ENCODE assay signal across 11 cellular contexts in genomic region chr11:116192509-116193206, GRCh38.
DNase-seq lines count a peak whose midpoint lies in the region; ATAC-seq and TF ChIP-seq lines count a peak whose summit lies in the region.
"Had no signal": no experiment of that assay in that cellular context is flagged by ENCODE, and none has a peak within 500 bp of the region (broad histone marks: within the 10 kb centered on the region; RNA-seq: fewer than 3 reads in every experiment).

No MANE protein-coding gene starts in this region.

- H3F3A ChIP-seq in neural progenitor cell (ENCODE audit: low read depth) = peaks cover 5% of the 10 kb centered on the region

- no peak overlapping the region for H2AFZ ChIP-seq in neural progenitor cell (replicated peaks)

- H3K9ac ChIP-seq in neural progenitor cell = no peak overlapping the region

- H3K27ac Mint-ChIP-seq in neural progenitor cell = peak overlapping the region; percentile 96
- H3K27ac Mint-ChIP-seq: stimulated activated memory B cell treated with anti-CD40 and anti-IgM and Interleukin-4, amounts not matched to agents 10 μg/mL and 1 μg/mL and 100 μg/mL, for 72 hours had no signal

- TF ChIP-seq EP300 in esophagus muscularis mucosa (IDR thresholded peaks at IDR 0.05) = no peak

- ATAC-seq in heart right ventricle (peak in 6 of 8 donors; percentile 7 to 36 (median 15)), Right ventricle myocardium inferior (no peak), GM18858 (IDR thresholded peaks at IDR 0.05; ENCODE audit: unreplicated experiment) (no peak), GM19035 (IDR thresholded peaks at IDR 0.05; ENCODE audit: unreplicated experiment) (no peak)
- ATAC-seq: stimulated activated memory B cell treated with anti-CD40 and anti-IgM and Interleukin-4, amounts not matched to agents 10 μg/mL and 1 μg/mL and 100 μg/mL, for 72 hours had no signal

- H3K9me3 ChIP-seq in heart right ventricle = no peaks in the 10 kb centered on the region
- no peaks in the 10 kb centered on the region for H3K9me3 ChIP-seq in esophagus muscularis mucosa
- H3K9me3 ChIP-seq in neural progenitor cell (ENCODE audit: low read depth) = no peaks in the 10 kb centered on the region

- TF ChIP-seq POLR2A in esophagus muscularis mucosa (IDR thresholded peaks at IDR 0.05; ENCODE audit: low read depth) = no peak

- H3K36me3 Mint-ChIP-seq in neural progenitor cell = no peaks in the 10 kb centered on the region
- H3K36me3 Mint-ChIP-seq: stimulated activated memory B cell treated with anti-CD40 and anti-IgM and Interleukin-4, amounts not matched to agents 10 μg/mL and 1 μg/mL and 100 μg/mL, for 72 hours had no signal

- TF ChIP-seq CTCF in heart right ventricle (IDR thresholded peaks at IDR 0.05) (no peak), esophagus muscularis mucosa (IDR thresholded peaks at IDR 0.05) (no peak), neural progenitor cell (IDR thresholded peaks at IDR 0.05) (no peak)

- H3K4me3 Mint-ChIP-seq in neural progenitor cell = peak overlapping the region; percentile 83
- H3K4me3 Mint-ChIP-seq: stimulated activated memory B cell treated with anti-CD40 and anti-IgM and Interleukin-4, amounts not matched to agents 10 μg/mL and 1 μg/mL and 100 μg/mL, for 72 hours had no signal

- H3K27me3 Mint-ChIP-seq in neural progenitor cell (ENCODE audit: insufficient read depth, low read depth) = peaks cover 2% of the 10 kb centered on the region

- H3K27ac ChIP-seq in heart right ventricle = peak overlapping the region in 4 of 10 donors; percentile 54 to 73 (median 64)
- peak overlapping the region in 2 of 4 donors; percentile 68 to 70 for H3K27ac ChIP-seq in esophagus muscularis mucosa (replicated peaks in 1 of 4)
- H3K27ac ChIP-seq in neural progenitor cell = no peak overlapping the region

- peak overlapping the region; percentile 84 for H3K4me2 ChIP-seq in neural progenitor cell

- H3K9me3 Mint-ChIP-seq in neural progenitor cell = no peaks in the 10 kb centered on the region

- H3K79me2 ChIP-seq in neural progenitor cell (ENCODE audit: low read depth) = no peaks in the 10 kb centered on the region

- H3K4me1 ChIP-seq in heart right ventricle (peaks cover 0 to 20% (median 13%) of the 10 kb centered on the region in 9 donors), esophagus muscularis mucosa (peaks cover 12 to 21% (median 17%) of the 10 kb centered on the region in 4 donors), neural progenitor cell (peaks cover 34% of the 10 kb centered on the region)

- H4K20me1 ChIP-seq in neural progenitor cell (ENCODE audit: low read depth) = no peaks in the 10 kb centered on the region

- H3K27me3 ChIP-seq in heart right ventricle = peaks cover 0 to 37% (median 20%) of the 10 kb centered on the region in 7 donors
- H3K27me3 ChIP-seq in esophagus muscularis mucosa = no peaks in the 10 kb centered on the region
- H3K27me3 ChIP-seq in neural progenitor cell = no peaks in the 10 kb centered on the region

- H3K36me3 ChIP-seq in heart right ventricle (no peaks in the 10 kb centered on the region), esophagus muscularis mucosa (no peaks in the 10 kb centered on the region), neural progenitor cell (no peaks in the 10 kb centered on the region)

- intact Hi-C loops in heart right ventricle (cut with DNase I) (no loop called here), Right ventricle myocardium inferior (cut with DNase I) (no loop called here), esophagus muscularis mucosa (cut with DNase I) (no loop called here)

- H3K4me3 ChIP-seq in heart right ventricle (peak overlapping the region; percentile 11 to 61 (median 50)), esophagus muscularis mucosa (peak overlapping the region; percentile 55 to 57 (median 55)), neural progenitor cell (peak overlapping the region; percentile 46)

- WGBS in heart right ventricle, 2 donors = 35% methylated on average over 12 of the region's 12 CpGs
- 38% methylated on average over 12 of the region's 12 CpGs for WGBS in esophagus muscularis mucosa

- DNase-seq in heart right ventricle (no peak), Right ventricle myocardium inferior (ENCODE audit: missing footprints) (no peak), esophagus muscularis mucosa (ENCODE audit: extremely low spot score) (no peak), neural progenitor cell (ENCODE audit: low spot score) (peak; percentile 41), NCI-H1694 (lab: John Stamatoyannopoulos, UW) (no peak)
- DNase-seq in activated CD4-positive, CD25-positive, alpha-beta regulatory T cell (lab: John Stamatoyannopoulos, UW) = no peak
- DNase-seq: activated CD4-positive, alpha-beta T cell treated with anti-CD3 and anti-CD28 coated beads, Interleukin-2, amount 50 U/mL, for 1 hour; KG1 had no signal

- H3K4me1 Mint-ChIP-seq in neural progenitor cell = peaks cover 62% of the 10 kb centered on the region

Comparison
In these comparisons a context has a peak if more than half of its experiments do, and no peak if none do; other contexts are left out.
1. ATAC-seq: peak in heart right ventricle (6 of 8); none in Right ventricle myocardium inferior (single experiment), GM18858 (single experiment) and GM19035 (single experiment).
2. Peak in every context shown above with its lines, with median percentiles within 50 percentile points of each other: H3K4me3 ChIP-seq.